2 cellular contexts compared by ENCODE assay signal in the genomic region with DNA sequence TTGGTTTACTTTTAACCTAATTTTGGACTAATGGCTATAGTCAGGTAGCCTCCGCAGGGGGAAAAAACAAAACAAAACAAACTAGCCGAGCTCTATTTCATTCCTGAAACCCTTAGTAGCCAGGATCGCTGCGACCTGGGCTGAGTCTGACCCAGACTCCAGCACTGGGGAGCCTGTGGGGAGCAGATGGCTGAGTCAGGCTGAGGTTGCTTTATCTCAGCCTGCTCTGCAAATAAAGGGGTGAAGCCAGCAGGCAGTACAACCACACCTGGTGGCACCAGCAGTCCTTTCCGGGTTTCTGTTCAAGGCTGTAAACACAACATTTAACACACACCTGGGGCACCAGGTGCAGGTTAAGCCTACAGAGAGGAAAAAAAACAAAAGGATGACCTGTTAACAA.
TF ChIP-seq lines count a peak whose summit lies in the region.

No MANE protein-coding gene starts in this region.

TF ChIP-seq in GM23338, 12 proteins besides CTCF, POLR2A, EP300 and RAD21 (continued from another document):
- TF ChIP-seq, protein P1, sequence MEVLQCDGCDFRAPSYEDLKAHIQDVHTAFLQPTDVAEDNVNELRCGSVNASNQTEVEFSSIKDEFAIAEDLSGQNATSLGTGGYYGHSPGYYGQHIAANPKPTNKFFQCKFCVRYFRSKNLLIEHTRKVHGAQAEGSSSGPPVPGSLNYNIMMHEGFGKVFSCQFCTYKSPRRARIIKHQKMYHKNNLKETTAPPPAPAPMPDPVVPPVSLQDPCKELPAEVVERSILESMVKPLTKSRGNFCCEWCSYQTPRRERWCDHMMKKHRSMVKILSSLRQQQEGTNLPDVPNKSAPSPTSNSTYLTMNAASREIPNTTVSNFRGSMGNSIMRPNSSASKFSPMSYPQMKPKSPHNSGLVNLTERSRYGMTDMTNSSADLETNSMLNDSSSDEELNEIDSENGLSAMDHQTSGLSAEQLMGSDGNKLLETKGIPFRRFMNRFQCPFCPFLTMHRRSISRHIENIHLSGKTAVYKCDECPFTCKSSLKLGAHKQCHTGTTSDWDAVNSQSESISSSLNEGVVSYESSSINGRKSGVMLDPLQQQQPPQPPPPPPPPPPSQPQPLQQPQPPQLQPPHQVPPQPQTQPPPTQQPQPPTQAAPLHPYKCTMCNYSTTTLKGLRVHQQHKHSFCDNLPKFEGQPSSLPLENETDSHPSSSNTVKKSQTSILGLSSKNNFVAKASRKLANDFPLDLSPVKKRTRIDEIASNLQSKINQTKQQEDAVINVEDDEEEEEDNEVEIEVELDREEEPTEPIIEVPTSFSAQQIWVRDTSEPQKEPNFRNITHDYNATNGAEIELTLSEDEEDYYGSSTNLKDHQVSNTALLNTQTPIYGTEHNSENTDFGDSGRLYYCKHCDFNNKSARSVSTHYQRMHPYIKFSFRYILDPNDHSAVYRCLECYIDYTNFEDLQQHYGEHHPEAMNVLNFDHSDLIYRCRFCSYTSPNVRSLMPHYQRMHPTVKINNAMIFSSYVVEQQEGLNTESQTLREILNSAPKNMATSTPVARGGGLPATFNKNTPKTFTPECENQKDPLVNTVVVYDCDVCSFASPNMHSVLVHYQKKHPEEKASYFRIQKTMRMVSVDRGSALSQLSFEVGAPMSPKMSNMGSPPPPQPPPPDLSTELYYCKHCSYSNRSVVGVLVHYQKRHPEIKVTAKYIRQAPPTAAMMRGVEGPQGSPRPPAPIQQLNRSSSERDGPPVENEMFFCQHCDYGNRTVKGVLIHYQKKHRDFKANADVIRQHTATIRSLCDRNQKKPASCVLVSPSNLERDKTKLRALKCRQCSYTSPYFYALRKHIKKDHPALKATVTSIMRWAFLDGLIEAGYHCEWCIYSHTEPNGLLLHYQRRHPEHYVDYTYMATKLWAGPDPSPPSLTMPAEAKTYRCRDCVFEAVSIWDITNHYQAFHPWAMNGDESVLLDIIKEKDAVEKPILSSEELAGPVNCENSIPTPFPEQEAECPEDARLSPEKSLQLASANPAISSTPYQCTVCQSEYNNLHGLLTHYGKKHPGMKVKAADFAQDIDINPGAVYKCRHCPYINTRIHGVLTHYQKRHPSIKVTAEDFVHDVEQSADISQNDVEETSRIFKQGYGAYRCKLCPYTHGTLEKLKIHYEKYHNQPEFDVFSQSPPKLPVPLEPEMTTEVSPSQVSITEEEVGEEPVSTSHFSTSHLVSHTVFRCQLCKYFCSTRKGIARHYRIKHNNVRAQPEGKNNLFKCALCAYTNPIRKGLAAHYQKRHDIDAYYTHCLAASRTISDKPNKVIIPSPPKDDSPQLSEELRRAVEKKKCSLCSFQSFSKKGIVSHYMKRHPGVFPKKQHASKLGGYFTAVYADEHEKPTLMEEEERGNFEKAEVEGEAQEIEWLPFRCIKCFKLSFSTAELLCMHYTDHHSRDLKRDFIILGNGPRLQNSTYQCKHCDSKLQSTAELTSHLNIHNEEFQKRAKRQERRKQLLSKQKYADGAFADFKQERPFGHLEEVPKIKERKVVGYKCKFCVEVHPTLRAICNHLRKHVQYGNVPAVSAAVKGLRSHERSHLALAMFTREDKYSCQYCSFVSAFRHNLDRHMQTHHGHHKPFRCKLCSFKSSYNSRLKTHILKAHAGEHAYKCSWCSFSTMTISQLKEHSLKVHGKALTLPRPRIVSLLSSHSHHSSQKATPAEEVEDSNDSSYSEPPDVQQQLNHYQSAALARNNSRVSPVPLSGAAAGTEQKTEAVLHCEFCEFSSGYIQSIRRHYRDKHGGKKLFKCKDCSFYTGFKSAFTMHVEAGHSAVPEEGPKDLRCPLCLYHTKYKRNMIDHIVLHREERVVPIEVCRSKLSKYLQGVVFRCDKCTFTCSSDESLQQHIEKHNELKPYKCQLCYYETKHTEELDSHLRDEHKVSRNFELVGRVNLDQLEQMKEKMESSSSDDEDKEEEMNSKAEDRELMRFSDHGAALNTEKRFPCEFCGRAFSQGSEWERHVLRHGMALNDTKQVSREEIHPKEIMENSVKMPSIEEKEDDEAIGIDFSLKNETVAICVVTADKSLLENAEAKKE (CRISPR knock-in tag; IDR thresholded peaks at IDR 0.05) = no peak
- TF ChIP-seq EZH2phosphoT487 (IDR thresholded peaks at IDR 0.05; ENCODE audit: unreplicated experiment) (no peak), EZH2 (IDR thresholded peaks at IDR 0.05; ENCODE audit: low read depth, unreplicated experiment) (no peak), ZNF331 (CRISPR knock-in tag; IDR thresholded peaks at IDR 0.05; ENCODE audit: low read depth) (no peak), POLR2AphosphoS5 (IDR thresholded peaks at IDR 0.05; ENCODE audit: low read depth) (no peak), JUNB (IDR thresholded peaks at IDR 0.05; ENCODE audit: unreplicated experiment) (no peak), ZNF114 (CRISPR knock-in tag; IDR thresholded peaks at IDR 0.05) (no peak)
- TF ChIP-seq, protein P2, sequence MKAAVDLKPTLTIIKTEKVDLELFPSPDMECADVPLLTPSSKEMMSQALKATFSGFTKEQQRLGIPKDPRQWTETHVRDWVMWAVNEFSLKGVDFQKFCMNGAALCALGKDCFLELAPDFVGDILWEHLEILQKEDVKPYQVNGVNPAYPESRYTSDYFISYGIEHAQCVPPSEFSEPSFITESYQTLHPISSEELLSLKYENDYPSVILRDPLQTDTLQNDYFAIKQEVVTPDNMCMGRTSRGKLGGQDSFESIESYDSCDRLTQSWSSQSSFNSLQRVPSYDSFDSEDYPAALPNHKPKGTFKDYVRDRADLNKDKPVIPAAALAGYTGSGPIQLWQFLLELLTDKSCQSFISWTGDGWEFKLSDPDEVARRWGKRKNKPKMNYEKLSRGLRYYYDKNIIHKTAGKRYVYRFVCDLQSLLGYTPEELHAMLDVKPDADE (IDR thresholded peaks at IDR 0.05) = no peak

TF ChIP-seq in neural cell, 6 proteins besides CTCF, POLR2A, EP300 and RAD21 (continued from another document):
- TF ChIP-seq, protein P3, sequence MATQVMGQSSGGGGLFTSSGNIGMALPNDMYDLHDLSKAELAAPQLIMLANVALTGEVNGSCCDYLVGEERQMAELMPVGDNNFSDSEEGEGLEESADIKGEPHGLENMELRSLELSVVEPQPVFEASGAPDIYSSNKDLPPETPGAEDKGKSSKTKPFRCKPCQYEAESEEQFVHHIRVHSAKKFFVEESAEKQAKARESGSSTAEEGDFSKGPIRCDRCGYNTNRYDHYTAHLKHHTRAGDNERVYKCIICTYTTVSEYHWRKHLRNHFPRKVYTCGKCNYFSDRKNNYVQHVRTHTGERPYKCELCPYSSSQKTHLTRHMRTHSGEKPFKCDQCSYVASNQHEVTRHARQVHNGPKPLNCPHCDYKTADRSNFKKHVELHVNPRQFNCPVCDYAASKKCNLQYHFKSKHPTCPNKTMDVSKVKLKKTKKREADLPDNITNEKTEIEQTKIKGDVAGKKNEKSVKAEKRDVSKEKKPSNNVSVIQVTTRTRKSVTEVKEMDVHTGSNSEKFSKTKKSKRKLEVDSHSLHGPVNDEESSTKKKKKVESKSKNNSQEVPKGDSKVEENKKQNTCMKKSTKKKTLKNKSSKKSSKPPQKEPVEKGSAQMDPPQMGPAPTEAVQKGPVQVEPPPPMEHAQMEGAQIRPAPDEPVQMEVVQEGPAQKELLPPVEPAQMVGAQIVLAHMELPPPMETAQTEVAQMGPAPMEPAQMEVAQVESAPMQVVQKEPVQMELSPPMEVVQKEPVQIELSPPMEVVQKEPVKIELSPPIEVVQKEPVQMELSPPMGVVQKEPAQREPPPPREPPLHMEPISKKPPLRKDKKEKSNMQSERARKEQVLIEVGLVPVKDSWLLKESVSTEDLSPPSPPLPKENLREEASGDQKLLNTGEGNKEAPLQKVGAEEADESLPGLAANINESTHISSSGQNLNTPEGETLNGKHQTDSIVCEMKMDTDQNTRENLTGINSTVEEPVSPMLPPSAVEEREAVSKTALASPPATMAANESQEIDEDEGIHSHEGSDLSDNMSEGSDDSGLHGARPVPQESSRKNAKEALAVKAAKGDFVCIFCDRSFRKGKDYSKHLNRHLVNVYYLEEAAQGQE (IDR thresholded peaks at IDR 0.05; ENCODE audit: borderline replicate concordance) = no peak
- no peak for TF ChIP-seq POLR2AphosphoS5 (IDR thresholded peaks at IDR 0.05)
TF ChIP-seq in neural cell: peak in this region for 0.
